Comparison of ENCODE assay signal across 8 cellular contexts in the genomic region with DNA sequence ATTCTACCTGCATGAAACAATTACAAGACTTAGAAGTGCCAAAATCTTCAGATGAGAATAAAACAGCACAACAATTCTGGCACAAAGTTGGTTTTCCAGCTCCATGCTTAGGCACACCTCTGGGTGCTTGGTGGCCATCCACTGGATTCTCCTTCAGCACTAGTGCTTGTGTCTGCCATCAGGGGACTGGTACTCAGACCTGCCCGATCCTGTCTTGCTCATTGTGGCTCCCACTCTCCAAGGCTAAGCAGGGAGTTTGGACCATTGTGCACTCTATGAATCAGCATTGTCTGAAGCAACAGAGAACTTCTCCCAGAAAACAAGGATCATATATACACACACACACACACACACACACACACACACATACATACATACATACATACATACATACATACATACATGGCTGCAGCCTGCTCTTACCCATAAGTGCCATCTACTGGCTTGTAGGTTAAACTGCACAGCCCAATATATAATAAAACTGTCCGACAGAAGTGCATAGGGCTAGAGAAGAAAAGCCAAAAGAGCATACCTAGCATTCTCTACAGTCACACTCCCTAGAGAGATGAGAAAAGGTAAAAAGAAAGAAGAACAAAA.
DNase-seq lines count a peak whose midpoint lies in the region; ATAC-seq, FAIRE-seq and TF ChIP-seq lines count a peak whose summit lies in the region.

No MANE protein-coding gene starts in this region.

- WGBS in small intestine, 3 donors: 51 to 55% (median 53%) methylated on average over 2 of the region's 2 CpGs

- no peak for FAIRE-seq in small intestine (lab: Jason Lieb, UNC)

- H3K4me1 ChIP-seq in NT2/D1 (ENCODE audit: insufficient read depth, insufficient read length): no peaks in the 10 kb centered on the region
- no peaks in the 10 kb centered on the region for H3K4me1 ChIP-seq in small intestine (ENCODE audit: control insufficient read depth in 2 of 2, insufficient read depth in 1 of 2, low read depth in 1 of 2, low read length in 1 of 2)

- DNase-seq in EH (ENCODE audit: low read depth): peak; percentile 27
- DNase-seq in NT2/D1 (ENCODE audit: low read depth, low spot score): peak; percentile 3
- peak; percentile 70 for DNase-seq in epithelial cell of esophagus (ENCODE audit: low read depth)
- peak; percentile 55 for DNase-seq in small intestine
- no peak for DNase-seq in activated CD8-positive, alpha-beta memory T cell treated with anti-CD3 and anti-CD28 coated beads, Interleukin-2, amount 50 U/mL, for 4 hours
- no peak for DNase-seq in substantia nigra (lab: John Stamatoyannopoulos, UW)

- H3K27me3 ChIP-seq in NT2/D1 (ENCODE audit: insufficient read depth, insufficient read length) (no peaks in the 10 kb centered on the region), small intestine (ENCODE audit: control insufficient read depth in 2 of 2, insufficient read depth in 2 of 2, low read length in 2 of 2) (no peaks in the 10 kb centered on the region)

- no peak overlapping the region for H3K9ac ChIP-seq in NT2/D1 (ENCODE audit: insufficient read length, low read depth)

- no peaks in the 10 kb centered on the region for H3K9me3 ChIP-seq in NT2/D1 (ENCODE audit: insufficient read depth, low read length)
- no peaks in the 10 kb centered on the region for H3K9me3 ChIP-seq in small intestine (ENCODE audit: control insufficient read depth, low read depth)

- peak; percentile 77 for TF ChIP-seq CTCF in epithelial cell of esophagus (IDR thresholded peaks at IDR 0.05; ENCODE audit: insufficient read depth, low read depth, low read length, missing control alignments)

- ATAC-seq in GM19438 (IDR thresholded peaks at IDR 0.05; ENCODE audit: low read depth, unreplicated experiment): peak; percentile 90
- peak; percentile 79 for ATAC-seq in HG03439 (IDR thresholded peaks at IDR 0.05; ENCODE audit: unreplicated experiment)

- H3K27ac ChIP-seq in small intestine (ENCODE audit: low read depth in 1 of 2, low read length in 1 of 2) (no peak overlapping the region), substantia nigra (ENCODE audit: low read depth, low read length, poor library complexity, severe bottlenecking) (no peak overlapping the region)

- H3K36me3 ChIP-seq in NT2/D1 (ENCODE audit: insufficient read depth, insufficient read length, low read length) (no peaks in the 10 kb centered on the region), small intestine (ENCODE audit: control insufficient read depth in 2 of 2, insufficient read depth in 2 of 2, low read length in 2 of 2) (no peaks in the 10 kb centered on the region)

- H3K4me3 ChIP-seq in NT2/D1 (ENCODE audit: insufficient read length, low read depth): no peak overlapping the region
- H3K4me3 ChIP-seq in epithelial cell of esophagus (ENCODE audit: low read length): no peak overlapping the region
- H3K4me3 ChIP-seq in small intestine (ENCODE audit: low read depth in 1 of 2, low read length in 2 of 2): no peak overlapping the region

Comparison
In these comparisons a context has a peak if more than half of its experiments do, and no peak if none do; other contexts are left out.
1. DNase-seq: peak in EH (single experiment), NT2/D1 (single experiment), epithelial cell of esophagus (single experiment) and small intestine (single experiment); none in activated CD8-positive, alpha-beta memory T cell treated with anti-CD3 and anti-CD28 coated beads, Interleukin-2, amount 50 U/mL, for 4 hours (single experiment) and substantia nigra (0 of 49).